13 cellular contexts compared by ENCODE assay signal in the genomic region with DNA sequence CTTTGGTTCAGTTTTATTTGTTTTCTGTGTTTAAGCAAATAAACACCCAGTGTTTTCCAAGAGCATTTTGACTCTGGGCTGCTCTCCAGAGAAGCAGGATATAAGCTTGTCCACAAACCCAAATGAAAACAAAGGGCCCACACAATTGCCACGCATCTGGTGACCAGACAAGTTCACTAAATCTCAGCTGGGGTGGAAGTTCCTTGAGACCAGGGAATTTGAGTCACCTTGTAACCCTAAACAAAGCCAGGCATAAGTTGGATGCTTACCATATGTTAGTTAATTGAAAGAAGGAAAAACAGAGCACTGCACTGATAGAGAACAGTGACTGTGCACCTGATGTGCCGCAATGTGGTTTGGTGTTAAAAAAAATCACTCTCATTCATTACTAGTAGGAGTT. TPM values are rescaled to one million over a fixed set of nuclear protein-coding genes. Genes with fewer than 3 reads are reported as not detected.
DNase-seq lines count a peak whose midpoint lies in the region; ATAC-seq and TF ChIP-seq lines count a peak whose summit lies in the region.
"Had no signal": no experiment of that assay in that cellular context is flagged by ENCODE, and none has a peak within 500 bp of the region (broad histone marks: within the 10 kb centered on the region; RNA-seq: fewer than 3 reads in every experiment).

No MANE protein-coding gene starts in this region.

- no TSS peak for BruUV-seq in Panc1 (replicated peaks; lab: Mats Ljungman, UMichigan)

- WGBS in heart left ventricle, 4 donors, result 78 to 83% (median 80%) methylated on average over 2 of the region's 2 CpGs

- in situ Hi-C loops in Panc1 (cut with HindIII; ENCODE audit: low pct_unique_long_range_greater_than_20kb, low sequenced_read_pairs), result no loop called here

- TF ChIP-seq POLR2A in heart left ventricle (IDR thresholded peaks at IDR 0.05), result no peak

- H3K4me1 ChIP-seq in Panc1 (ENCODE audit: control insufficient read depth, insufficient read depth, low read length) (peaks cover 34% of the 10 kb centered on the region), heart left ventricle (peaks cover 0 to 16% (median 6%) of the 10 kb centered on the region in 12 donors)

- no peaks in the 10 kb centered on the region for H3K27me3 ChIP-seq in Panc1 (ENCODE audit: control insufficient read depth, insufficient read depth, low read length)
- H3K27me3 ChIP-seq in heart left ventricle, result no peaks in the 10 kb centered on the region
- H3K27me3 ChIP-seq: pancreas had no signal

- TF ChIP-seq CTCF in Panc1 (IDR thresholded peaks at IDR 0.05) (no peak), fibroblast of pulmonary artery (IDR thresholded peaks at IDR 0.05; ENCODE audit: low read length, missing control alignments) (no peak), heart left ventricle (IDR thresholded peaks at IDR 0.05) (no peak)

- H3K27ac ChIP-seq in Panc1 (ENCODE audit: low read length), result peak overlapping the region; percentile 99
- no peak overlapping the region for H3K27ac ChIP-seq in heart left ventricle
- H3K27ac ChIP-seq: BLaER1, pancreas had no signal

- POLR2A ChIA-PET in Panc1 (lab: Charles Lee), result interaction anchor here (0.5 to 1.5 kb wide), 4 partner anchors 64 to 548 kb away, joined by 5 to 7 read pairs (median 6); no protein-coding TSS in a partner anchor

- H3K4me3 ChIP-seq in Panc1 (ENCODE audit: low read depth in 2 of 2, low read length in 2 of 2) (peak overlapping the region in 1 of 2 experiments; percentile 8; a peak in 1 of 4 replicates), fibroblast of pulmonary artery (replicated peaks; ENCODE audit: low read depth, low read length) (no peak overlapping the region), heart left ventricle (no peak overlapping the region)
- H3K4me3 ChIP-seq: BLaER1, pancreas had no signal

- DNase-seq in A172 (ENCODE audit: low spot score), result peak; percentile 82
- DNase-seq in GM03348 (ENCODE audit: low spot score), result peak; percentile 84
- no peak for DNase-seq in Panc1 (ENCODE audit: low read depth, low spot score)
- peak; percentile 77 for DNase-seq in fibroblast of pulmonary artery (ENCODE audit: low read depth)
- DNase-seq in heart left ventricle, result no peak
- DNase-seq in T-helper 9 cell, result no peak
- DNase-seq in NCI-H526 treated with DMSO at 0.1 percent for 48 hours (lab: John Stamatoyannopoulos, UW), result no peak
- no peak for DNase-seq in putamen (ENCODE audit: low spot score)
- DNase-seq: head of caudate nucleus; Karpas-422; pancreas; stimulated activated CD4-positive, alpha-beta T cell treated with anti-CD3 and anti-CD28 coated beads, Interleukin-4, amount 100 ng/mL, for 4 hours had no signal

- CTCF ChIA-PET in Panc1 (lab: Charles Lee), result no interaction called here

- no peaks in the 10 kb centered on the region for H3K36me3 ChIP-seq in Panc1 (ENCODE audit: control insufficient read depth, insufficient read depth, low read length)
- H3K36me3 ChIP-seq in heart left ventricle, result no peaks in the 10 kb centered on the region
- H3K36me3 ChIP-seq: BLaER1, pancreas had no signal

- intact Hi-C loops in Panc1 (cut with micrococcal nuclease; ENCODE audit: unreplicated experiment), result no loop called here
- intact Hi-C loops in heart left ventricle (cut with DNase I), result loop anchor here in 2 of 10 donors (2.0 to 10.0 kb wide), 2 partner anchors 81 to 661 kb away; no protein-coding TSS in a partner anchor

- H3K9me3 ChIP-seq in Panc1 (ENCODE audit: control insufficient read depth, insufficient read depth, low read depth, low read length) (no peaks in the 10 kb centered on the region), heart left ventricle (no peaks in the 10 kb centered on the region)
- H3K9me3 ChIP-seq: BLaER1, pancreas had no signal

- peak; percentile 90 for ATAC-seq in Panc1
- no peak for ATAC-seq in heart left ventricle
- ATAC-seq: pancreas had no signal

RNA-seq across cellular contexts. Expression of a gene that starts 1.6 kb away (rescaled TPM):
- total RNA-seq in A172 (2014; rRNA removed; shearing (Covaris generic)), result 618 and 939 TPM in 2 replicates
- 348 TPM for total RNA-seq in Panc1 (2021; ENCODE audit: unreplicated experiment)
- polyA plus RNA-seq in Panc1 (2012; ENCODE audit: insufficient read length), result 205 TPM
- 100 to 1,000 TPM in 4 of 9 donors, 10 to 100 TPM in 5; 66.1 to 384 (median 90.8) TPM for total RNA-seq in heart left ventricle
- 100 to 1,000 TPM in 1 of 2 donors, 10 to 100 TPM in 1; 26.6 to 206 TPM for polyA plus RNA-seq in heart left ventricle

Comparison
In these comparisons a context has a peak if more than half of its experiments do, and no peak if none do; other contexts are left out.
1. DNase-seq: peak in A172 (single experiment), GM03348 (single experiment) and fibroblast of pulmonary artery (single experiment); none in Panc1 (single experiment), heart left ventricle (0 of 5), T-helper 9 cell (single experiment), NCI-H526 treated with DMSO at 0.1 percent for 48 hours (single experiment) and putamen (single experiment).